8 cellular contexts compared by ENCODE assay signal in genomic region chr19:17932485-17933338, GRCh38. TPM values are rescaled to one million over a fixed set of nuclear protein-coding genes. Genes with fewer than 3 reads are reported as not detected.
DNase-seq lines count a peak whose midpoint lies in the region; ATAC-seq and TF ChIP-seq lines count a peak whose summit lies in the region.

Gene CCDC124, plus strand, starts transcription at chr19:17933015. Its CDS starts 3,406 bp downstream, at chr19:17936421.

- H3K36me3 Mint-ChIP-seq in immature natural killer cell: no peaks in the 10 kb centered on the region

- H3K4me1 ChIP-seq in breast epithelium: peaks cover 6 to 8% of the 10 kb centered on the region in 2 donors

- H3K27me3 ChIP-seq in WERI-Rb-1 (ENCODE audit: insufficient read depth, low read depth, severe bottlenecking) (no peaks in the 10 kb centered on the region), breast epithelium (no peaks in the 10 kb centered on the region)

- no peaks in the 10 kb centered on the region for H3K9me3 Mint-ChIP-seq in immature natural killer cell

- H3K4me3 ChIP-seq in WERI-Rb-1 (ENCODE audit: low read depth, low read length) (peak within 1 kb of the TSS; percentile 93), breast epithelium (peak within 1 kb of the TSS; percentile 80 to 100 (median 82))

- intact Hi-C loops in breast epithelium (cut with DNase I; ENCODE audit: low total_unique reads): loop anchor here (5.0 kb wide), 1 partner anchor 1200 kb away; no protein-coding TSS in a partner anchor

- peak; percentile 75 for ATAC-seq in GM18868 (IDR thresholded peaks at IDR 0.05; ENCODE audit: unreplicated experiment)
- peak; percentile 65 for ATAC-seq in HG03103 (IDR thresholded peaks at IDR 0.05; ENCODE audit: low read depth, unreplicated experiment)

- H3K4me1 Mint-ChIP-seq in immature natural killer cell: peaks cover 20 to 21% of the 10 kb centered on the region in 2 donors

- peak within 1 kb of the TSS; percentile 85 to 95 (median 90) for H3K4me3 Mint-ChIP-seq in immature natural killer cell

- no peaks in the 10 kb centered on the region for H3K9me3 ChIP-seq in WERI-Rb-1 (ENCODE audit: severe bottlenecking)
- H3K9me3 ChIP-seq in breast epithelium: no peaks in the 10 kb centered on the region

- H3K27me3 Mint-ChIP-seq in immature natural killer cell (ENCODE audit: low read depth in 3 of 3): peaks cover 5 to 8% (median 8%) of the 10 kb centered on the region in 3 donors

- TF ChIP-seq POLR2A in breast epithelium (IDR thresholded peaks at IDR 0.05): peak; percentile 85

- DNase-seq in AG08396 (ENCODE audit: low spot score): peak; percentile 95
- peak; percentile 92 for DNase-seq in NCI-H2196 (lab: John Stamatoyannopoulos, UW; ENCODE audit: unreplicated experiment)
- DNase-seq in WERI-Rb-1: peak; percentile 95
- DNase-seq in breast epithelium (ENCODE audit: low spot score in 2 of 2): peak; percentile 88 to 90
- DNase-seq in immature natural killer cell: peak; percentile 90 to 93 (median 93)
- DNase-seq in smooth muscle cell of the brain vasculature (ENCODE audit: low read depth, low spot score): peak; percentile 86

- H3K36me3 ChIP-seq in WERI-Rb-1 (peaks cover 9% of the 10 kb centered on the region), breast epithelium (no peaks in the 10 kb centered on the region)

- H3K27ac Mint-ChIP-seq in immature natural killer cell: peak within 1 kb of the TSS; percentile 92 to 98 (median 96)

- H3K27ac ChIP-seq in WERI-Rb-1 (peak within 1 kb of the TSS; percentile 98), breast epithelium (peak within 1 kb of the TSS; percentile 93 to 94)

- TF ChIP-seq CTCF in WERI-Rb-1 (IDR thresholded peaks at IDR 0.05; ENCODE audit: low read depth, low read length) (peak; percentile 94), breast epithelium (IDR thresholded peaks at IDR 0.05) (peak in 2 of 3 donors; percentile 74 to 91)

RNA-seq across cellular contexts. Expression of gene CCDC124, which starts in this region (rescaled TPM):
- 10 to 100 TPM; 43.8 to 53.4 (median 47.9) TPM for total RNA-seq in breast epithelium
- 10 to 100 TPM; 45.5 to 76.9 (median 52.1) TPM for polyA plus RNA-seq in immature natural killer cell

Comparison
In these comparisons a context has a peak if more than half of its experiments do, and no peak if none do; other contexts are left out.
1. Peak in every context shown above with its lines: DNase-seq, ATAC-seq, H3K4me3 ChIP-seq and H3K27ac ChIP-seq.